In the genomic region with DNA sequence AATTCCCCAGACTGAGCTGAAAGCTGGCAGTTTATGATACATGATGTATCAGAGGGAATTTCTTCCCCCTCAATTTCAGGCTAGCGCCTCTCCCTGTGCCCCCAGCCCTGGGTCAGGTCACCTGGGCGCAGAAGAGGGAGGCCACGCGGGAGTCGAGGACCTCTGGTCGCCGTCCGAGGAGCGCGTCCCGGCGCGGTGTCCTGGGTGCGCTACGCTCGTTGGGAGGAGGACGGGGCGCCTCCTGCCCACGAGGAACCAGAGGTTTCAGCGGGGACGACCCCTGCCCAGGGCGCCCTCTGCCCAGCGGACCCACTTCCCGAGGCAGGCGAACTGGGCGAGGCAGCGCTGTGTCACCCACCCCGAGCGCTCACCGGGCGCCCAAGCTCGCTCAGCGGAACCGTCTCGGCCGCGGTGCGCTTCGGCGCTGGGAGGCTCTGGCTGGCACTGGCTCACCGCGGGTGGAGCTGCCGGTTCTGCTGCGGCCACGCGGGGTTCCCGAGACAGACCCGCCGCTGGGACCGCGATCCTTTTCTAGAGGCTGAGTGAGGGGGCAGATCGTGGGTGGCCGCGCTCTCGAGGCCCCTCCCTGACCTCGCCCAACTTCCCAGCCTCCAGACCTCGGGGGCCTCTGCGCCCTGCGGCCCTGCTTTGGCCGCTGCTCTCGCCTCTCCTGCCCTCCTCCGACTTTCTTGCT, we compare ENCODE assay signal across 9 cellular contexts.
DNase-seq lines count a peak whose midpoint lies in the region; ATAC-seq and TF ChIP-seq lines count a peak whose summit lies in the region.
"Had no signal": no experiment of that assay in that cellular context is flagged by ENCODE, and none has a peak within 500 bp of the region (broad histone marks: within the 10 kb centered on the region; RNA-seq: fewer than 3 reads in every experiment).

Gene FAM237B, minus strand, starts transcription at position 504 of the 694 bp plus-strand sequence. CDS start 1,556 bp downstream, outside the sequence.

- DNase-seq in T-helper 1 cell (no peak), astrocyte of the cerebellum (ENCODE audit: low read depth) (no peak), iPS-NIHi7 (ENCODE audit: extremely low spot score) (peak; percentile 58), NCI-H526 treated with DMSO at 0.1 percent for 48 hours (lab: John Stamatoyannopoulos, UW) (no peak), NCI-H2107 (lab: John Stamatoyannopoulos, UW) (no peak)
- DNase-seq in stimulated activated effector memory CD8-positive, alpha-beta T cell treated with anti-CD3 and anti-CD28 coated beads, Interleukin-12 subunit alpha, Interleukin-12 subunit beta, amount 100 ng/mL, for 72 hours (ENCODE audit: low spot score in 2 of 2), result no peak
- DNase-seq: COR-L47 had no signal

- H3K4me1 Mint-ChIP-seq in T-helper 1 cell treated with Interleukin-12 subunit alpha and Interleukin-12 subunit beta and Interleukin-4 antibody, amounts not matched to agents 30 μg/mL and 1 μg/mL, for 36 hours (ENCODE audit: low read depth), result peaks cover 3% of the 10 kb centered on the region
- peaks cover 13% of the 10 kb centered on the region for H3K4me1 Mint-ChIP-seq in stimulated activated effector memory CD8-positive, alpha-beta T cell treated with anti-CD3 and anti-CD28 coated beads, Interleukin-12 subunit alpha, Interleukin-12 subunit beta, amount 100 ng/mL, for 72 hours

- H3K4me3 ChIP-seq in astrocyte of the cerebellum (ENCODE audit: low read depth, low read length), result peak within 1 kb of the TSS; percentile 35

- peak within 1 kb of the TSS; percentile 52 for H3K4me3 Mint-ChIP-seq in T-helper 1 cell treated with Interleukin-12 subunit alpha and Interleukin-12 subunit beta and Interleukin-4 antibody, amounts not matched to agents 30 μg/mL and 1 μg/mL, for 36 hours
- H3K4me3 Mint-ChIP-seq in stimulated activated effector memory CD8-positive, alpha-beta T cell treated with anti-CD3 and anti-CD28 coated beads, Interleukin-12 subunit alpha, Interleukin-12 subunit beta, amount 100 ng/mL, for 72 hours, result peak within 1 kb of the TSS; percentile 11

- TF ChIP-seq CTCF in astrocyte of the cerebellum (IDR thresholded peaks at IDR 0.05; ENCODE audit: low read depth, low read length, missing control alignments), result no peak

- ATAC-seq in stimulated activated effector memory CD8-positive, alpha-beta T cell treated with anti-CD3 and anti-CD28 coated beads, Interleukin-12 subunit alpha, Interleukin-12 subunit beta, amount 100 ng/mL, for 72 hours, result peak; percentile 24
- no peak for ATAC-seq in GM18867 (IDR thresholded peaks at IDR 0.05; ENCODE audit: unreplicated experiment)

- H3K27me3 Mint-ChIP-seq in T-helper 1 cell treated with Interleukin-12 subunit alpha and Interleukin-12 subunit beta and Interleukin-4 antibody, amounts not matched to agents 30 μg/mL and 1 μg/mL, for 36 hours (ENCODE audit: low read depth), result peaks cover 57% of the 10 kb centered on the region

- H3K36me3 Mint-ChIP-seq in T-helper 1 cell treated with Interleukin-12 subunit alpha and Interleukin-12 subunit beta and Interleukin-4 antibody, amounts not matched to agents 30 μg/mL and 1 μg/mL, for 36 hours (ENCODE audit: low read depth), result no peaks in the 10 kb centered on the region
- H3K36me3 Mint-ChIP-seq in stimulated activated effector memory CD8-positive, alpha-beta T cell treated with anti-CD3 and anti-CD28 coated beads, Interleukin-12 subunit alpha, Interleukin-12 subunit beta, amount 100 ng/mL, for 72 hours, result no peaks in the 10 kb centered on the region

- in situ Hi-C loops in astrocyte of the cerebellum (cut with HindIII; ENCODE audit: low sequenced_read_pairs), result no loop called here

- no peaks in the 10 kb centered on the region for H3K9me3 Mint-ChIP-seq in T-helper 1 cell treated with Interleukin-12 subunit alpha and Interleukin-12 subunit beta and Interleukin-4 antibody, amounts not matched to agents 30 μg/mL and 1 μg/mL, for 36 hours
- H3K9me3 Mint-ChIP-seq in stimulated activated effector memory CD8-positive, alpha-beta T cell treated with anti-CD3 and anti-CD28 coated beads, Interleukin-12 subunit alpha, Interleukin-12 subunit beta, amount 100 ng/mL, for 72 hours, result no peaks in the 10 kb centered on the region

- H3K27ac Mint-ChIP-seq in T-helper 1 cell treated with Interleukin-12 subunit alpha and Interleukin-12 subunit beta and Interleukin-4 antibody, amounts not matched to agents 30 μg/mL and 1 μg/mL, for 36 hours, result no peak within 1 kb of the TSS
- no peak within 1 kb of the TSS for H3K27ac Mint-ChIP-seq in stimulated activated effector memory CD8-positive, alpha-beta T cell treated with anti-CD3 and anti-CD28 coated beads, Interleukin-12 subunit alpha, Interleukin-12 subunit beta, amount 100 ng/mL, for 72 hours
